ENCODE assay signal across 8 cellular contexts in the genomic region with DNA sequence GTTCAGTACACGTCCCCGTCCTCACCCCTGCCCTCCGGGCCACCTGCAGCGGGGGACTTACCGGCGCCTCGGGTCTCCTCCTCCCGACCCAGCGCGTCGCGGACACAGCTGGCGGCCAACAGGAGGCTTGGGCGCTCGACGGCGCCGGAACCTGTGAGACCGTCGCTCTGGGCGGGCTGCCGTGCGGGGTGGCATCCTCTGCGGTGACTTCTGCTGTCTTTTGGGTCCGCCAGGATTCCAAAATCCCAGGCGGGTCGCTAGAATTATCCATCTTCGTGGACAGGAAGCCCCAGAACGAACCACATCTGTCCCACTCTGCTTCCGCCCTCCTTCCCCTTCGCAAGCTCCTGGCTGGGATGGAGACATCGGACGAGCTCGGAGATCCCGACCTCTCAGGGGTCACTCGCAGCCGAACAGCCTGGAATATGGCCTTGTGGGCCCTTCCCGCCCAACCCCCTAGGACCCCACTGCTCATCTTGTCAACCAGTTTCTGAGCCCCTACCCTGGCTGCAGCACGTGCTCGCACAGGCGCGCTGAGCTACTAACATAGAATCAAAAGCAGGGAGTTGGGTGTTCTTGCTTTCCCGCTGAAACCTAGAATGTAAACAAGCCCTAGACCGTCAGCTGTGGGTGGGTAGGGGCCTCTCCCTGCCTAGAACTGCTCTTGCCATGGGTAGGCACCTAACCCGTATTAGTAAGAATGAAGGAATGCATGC. TPM values are rescaled to one million over a fixed set of nuclear protein-coding genes. Genes with fewer than 3 reads are reported as not detected.
DNase-seq lines count a peak whose midpoint lies in the region; ATAC-seq and TF ChIP-seq lines count a peak whose summit lies in the region.

No MANE protein-coding gene starts in this region.

- H3K4me1 ChIP-seq in duodenal mucosa (ENCODE audit: control insufficient read depth in 1 of 2, insufficient read depth in 2 of 2, low read length in 2 of 2), result peaks cover 7 to 25% of the 10 kb centered on the region in 2 donors

- H3K4me3 Mint-ChIP-seq in naive B cell, result peak overlapping the region; percentile 91 to 98 (median 96)

- H3K36me3 Mint-ChIP-seq in naive B cell, result no peaks in the 10 kb centered on the region

- no peaks in the 10 kb centered on the region for H3K27me3 ChIP-seq in SU-DHL-6 (ENCODE audit: low read length)
- H3K27me3 ChIP-seq in duodenal mucosa (ENCODE audit: control insufficient read depth in 1 of 2, insufficient read depth in 2 of 2, low read length in 2 of 2), result peaks cover 0 to 5% of the 10 kb centered on the region in 2 donors

- H3F3A ChIP-seq in SU-DHL-6 (ENCODE audit: insufficient read depth), result no peaks in the 10 kb centered on the region

- H3K79me2 ChIP-seq in SU-DHL-6 (ENCODE audit: insufficient read depth, low read length), result no peaks in the 10 kb centered on the region

- no peaks in the 10 kb centered on the region for H4K20me1 ChIP-seq in SU-DHL-6 (ENCODE audit: low read depth, low read length)

- H3K9ac ChIP-seq in SU-DHL-6 (ENCODE audit: low read length) (peak overlapping the region; percentile 69), duodenal mucosa (ENCODE audit: low read depth in 1 of 2, low read length in 2 of 2) (peak overlapping the region; percentile 70 to 83)

- no peaks in the 10 kb centered on the region for H3K9me3 Mint-ChIP-seq in naive B cell

- H3K4me1 Mint-ChIP-seq in naive B cell, result peaks cover 20 to 37% (median 32%) of the 10 kb centered on the region in 3 donors

- no peak for DNase-seq in naive B cell

- H3K27ac ChIP-seq in SU-DHL-6 (ENCODE audit: low read depth, low read length) (0 out of 2 replicates have a peak overlapping the region, but pooled peaks have one; percentile 54), duodenal mucosa (ENCODE audit: low read depth, low read length) (no peak overlapping the region)

- H3K4me3 ChIP-seq in SU-DHL-6 (ENCODE audit: insufficient read depth, low read length, poor library complexity, severe bottlenecking) (peak overlapping the region; percentile 68), duodenal mucosa (ENCODE audit: low read depth in 1 of 2, low read length in 2 of 2) (peak overlapping the region; percentile 86 to 90)

- H3K9me2 ChIP-seq in SU-DHL-6 (replicated peaks; ENCODE audit: insufficient read depth, low read length), result no peaks in the 10 kb centered on the region

- H3K4me2 ChIP-seq in SU-DHL-6 (ENCODE audit: low read depth, low read length, poor library complexity, severe bottlenecking), result peak overlapping the region; percentile 74

- no peak for TF ChIP-seq CTCF in SU-DHL-6 (IDR thresholded peaks at IDR 0.05; ENCODE audit: insufficient read depth, low read length, poor library complexity, severe bottlenecking)

- no peaks in the 10 kb centered on the region for H3K27me3 Mint-ChIP-seq in naive B cell

- ATAC-seq in GM18508 (IDR thresholded peaks at IDR 0.05; ENCODE audit: insufficient read depth, unreplicated experiment) (peak; percentile 1), HG02798 (IDR thresholded peaks at IDR 0.05; ENCODE audit: poor library complexity, unreplicated experiment) (peak; percentile 19), naive B cell (ENCODE audit: low read depth in 2 of 2) (peak; percentile 11 to 14), GM19328 (IDR thresholded peaks at IDR 0.05; ENCODE audit: unreplicated experiment) (no peak), HG03095 (IDR thresholded peaks at IDR 0.05; ENCODE audit: unreplicated experiment) (no peak), HG03097 (IDR thresholded peaks at IDR 0.05; ENCODE audit: low FRiP score, unreplicated experiment) (no peak)

- H2AFZ ChIP-seq in SU-DHL-6 (ENCODE audit: low read depth, low read length, severe bottlenecking), result peak overlapping the region; percentile 93

- H3K9me3 ChIP-seq in SU-DHL-6 (ENCODE audit: insufficient read depth, low read length) (no peaks in the 10 kb centered on the region), duodenal mucosa (ENCODE audit: control insufficient read depth in 1 of 2, low read length in 2 of 2) (no peaks in the 10 kb centered on the region)

- peak overlapping the region; percentile 91 to 97 (median 96) for H3K27ac Mint-ChIP-seq in naive B cell

- H3K36me3 ChIP-seq in SU-DHL-6 (ENCODE audit: low read length) (no peaks in the 10 kb centered on the region), duodenal mucosa (ENCODE audit: control insufficient read depth in 1 of 2, insufficient read depth in 2 of 2, low read length in 2 of 2) (no peaks in the 10 kb centered on the region)

RNA-seq across cellular contexts. Expression of gene MARCHF3, which starts 0.9 kb away (rescaled TPM):
- polyA plus RNA-seq in naive B cell (ENCODE audit: low read depth in 6 of 6), result 10 to 100 TPM; 63.4 to 81.0 (median 71.7) TPM

RNA-seq across cellular contexts. Expression of gene C5orf63, which starts 42.0 kb away (rescaled TPM):
- 10 to 100 TPM in 3 of 6 donors, 1 to 10 TPM in 3; 7.7 to 17.5 (median 9.8) TPM for polyA plus RNA-seq in naive B cell (ENCODE audit: low read depth in 6 of 6)

Comparison
In these comparisons a context has a peak if more than half of its experiments do, and no peak if none do; other contexts are left out.
1. ATAC-seq: peak in GM18508 (single experiment), HG02798 (single experiment) and naive B cell (2 of 2); none in GM19328 (single experiment), HG03095 (single experiment) and HG03097 (single experiment).